17 cellular contexts compared by ENCODE assay signal in genomic region chr14:99758915-99759545, GRCh38. TPM values are rescaled to one million over a fixed set of nuclear protein-coding genes. Genes with fewer than 3 reads are reported as not detected.
DNase-seq lines count a peak whose midpoint lies in the region; ATAC-seq and TF ChIP-seq lines count a peak whose summit lies in the region.
"Had no signal": no experiment of that assay in that cellular context is flagged by ENCODE, and none has a peak within 500 bp of the region (broad histone marks: within the 10 kb centered on the region; RNA-seq: fewer than 3 reads in every experiment).

No MANE protein-coding gene starts in this region.

- peak overlapping the region; percentile 37; the same call in 1 of the 2 replicates for H4K5ac ChIP-seq in IMR-90 (ENCODE audit: low read depth, low read length)

- H3K56ac ChIP-seq in IMR-90 (ENCODE audit: extremely low read depth, insufficient read depth, low read length) = no peak overlapping the region

- peak overlapping the region; percentile 46 for H3K18ac ChIP-seq in IMR-90 (ENCODE audit: low read depth, low read length)

- H3K4me1 ChIP-seq in BLaER1 (peaks cover 85% of the 10 kb centered on the region), IMR-90 (ENCODE audit: control insufficient read depth, insufficient read depth, low read length) (peaks cover 45% of the 10 kb centered on the region), osteoblast (ENCODE audit: insufficient read depth, low read length) (peaks cover 47% of the 10 kb centered on the region)

- H4K8ac ChIP-seq in IMR-90 (ENCODE audit: low read depth in 2 of 2, low read length in 2 of 2) = peak overlapping the region; percentile 11 to 56; a peak in 2 of 4 replicates

- H3K79me1 ChIP-seq in IMR-90 (ENCODE audit: low read depth in 1 of 2, low read length in 2 of 2) = peaks cover 0 to 8% of the 10 kb centered on the region in 2 experiments; a peak in 2 of 4 replicates

- no peak for ATAC-seq in IMR-90 (ENCODE audit: low read depth)
- ATAC-seq: pancreas; stimulated activated naive B cell treated with anti-CD40 and anti-IgM and Interleukin-4, amounts not matched to agents 10 μg/mL and 1 μg/mL and 100 μg/mL, for 72 hours had no signal

- H3K36me3 ChIP-seq in BLaER1 = no peaks in the 10 kb centered on the region
- H3K36me3 ChIP-seq in IMR-90 (ENCODE audit: control insufficient read depth, insufficient read depth, low read length) = no peaks in the 10 kb centered on the region
- H3K36me3 ChIP-seq in osteoblast (ENCODE audit: insufficient read depth, low read length) = no peaks in the 10 kb centered on the region
- H3K36me3 ChIP-seq: heart left ventricle, pancreas had no signal

- DNase-seq in IMR-90 (no peak), epithelial cell of prostate (ENCODE audit: low read depth, low spot score) (no peak), osteoblast (ENCODE audit: insufficient read length, low spot score, missing footprints) (peak; percentile 48), pons (ENCODE audit: low spot score) (no peak), NCI-H1105 treated with DMSO at 0.1 percent for 48 hours (lab: John Stamatoyannopoulos, UW) (no peak), GOT3 (lab: John Stamatoyannopoulos, UW) (no peak), glomerular visceral epithelial cell (ENCODE audit: extremely low spot score) (no peak)
- DNase-seq: activated CD4-positive, alpha-beta T cell treated with anti-CD3 and anti-CD28 coated beads for 48 hours; activated CD8-positive, alpha-beta memory T cell treated with anti-CD3 and anti-CD28 coated beads, Interleukin-2, amount 50 U/mL, for 4 hours; activated naive CD4-positive, alpha-beta T cell; heart left ventricle; NCI-H2081; pancreas; stimulated activated CD4-positive, alpha-beta T cell treated with anti-CD3 and anti-CD28 coated beads, Interleukin-12 subunit alpha, Interleukin-12 subunit beta, amount 100 ng/mL, for 4 hours; stimulated activated naive B cell treated with anti-CD40 and anti-IgM and Interleukin-4, amounts not matched to agents 10 μg/mL and 1 μg/mL and 100 μg/mL, for 72 hours had no signal

- H3K9me1 ChIP-seq in IMR-90 (ENCODE audit: insufficient read depth, low read length) = peaks cover 22% of the 10 kb centered on the region

- no peak for TF ChIP-seq RAD21 in IMR-90 (IDR thresholded peaks at IDR 0.05; ENCODE audit: low read length)

- peak overlapping the region; percentile 24 for H3K14ac ChIP-seq in IMR-90 (replicated peaks; ENCODE audit: low read depth, low read length)

- H3K9ac ChIP-seq in BLaER1 (peak overlapping the region; percentile 76), IMR-90 (ENCODE audit: low read depth, low read length) (peak overlapping the region; percentile 35; the same call in 1 of the 2 replicates)

- H3K4me2 ChIP-seq in BLaER1 (peak overlapping the region; percentile 89), IMR-90 (ENCODE audit: low read depth, low read length) (peak overlapping the region; percentile 18; the same call in 1 of the 2 replicates), osteoblast (ENCODE audit: insufficient read depth, low read length) (peak overlapping the region; percentile 66)

- intact Hi-C loops in IMR-90 (cut with micrococcal nuclease) = no loop called here

- BruUV-seq in IMR-90 (replicated peaks; lab: Mats Ljungman, UMichigan) = no TSS peak

- WGBS in IMR-90 (ENCODE audit: extremely low coverage in 2 of 2, insufficient read length in 1 of 2), 2 experiments = 73% methylated on average over 6 of the region's 6 CpGs; no CpG with 5 or more reads in 1 of the 2 experiments

- peak overlapping the region; percentile 86 for H2AK5ac ChIP-seq in IMR-90 (ENCODE audit: low read depth, low read length)

- POLR2A ChIA-PET in IMR-90 (lab: Charles Lee; ENCODE audit: unreplicated experiment) = no interaction called here

- 0 out of 2 replicates have a peak overlapping the region, but pooled peaks have one; percentile 3 for H3K4me3 ChIP-seq in BLaER1
- no peak overlapping the region for H3K4me3 ChIP-seq in IMR-90 (ENCODE audit: insufficient read depth, low read depth, low read length)
- no peak overlapping the region for H3K4me3 ChIP-seq in osteoblast (ENCODE audit: insufficient read depth, low read length)
- H3K4me3 ChIP-seq: heart left ventricle, pancreas had no signal

- 0 out of 2 replicates have a peak, but pooled peaks cover 10% of the 10 kb centered on the region for H3K9me3 ChIP-seq in BLaER1
- no peaks in the 10 kb centered on the region for H3K9me3 ChIP-seq in IMR-90 (ENCODE audit: control insufficient read depth, insufficient read depth, low read length)
- H3K9me3 ChIP-seq in osteoblast (ENCODE audit: low read depth, low read length) = no peaks in the 10 kb centered on the region
- H3K9me3 ChIP-seq: heart left ventricle, pancreas had no signal

- peak overlapping the region; percentile 32; the same call in 2 of the 3 replicates for H2BK15ac ChIP-seq in IMR-90 (ENCODE audit: low read depth, low read length)

- no peaks in the 10 kb centered on the region for H3K79me2 ChIP-seq in osteoblast (ENCODE audit: insufficient read depth, low read length)

- peak overlapping the region; percentile 32 for H2BK120ac ChIP-seq in IMR-90 (ENCODE audit: low read depth, low read length)

- H3K27me3 ChIP-seq in BLaER1 (no peaks in the 10 kb centered on the region), IMR-90 (ENCODE audit: control insufficient read depth, insufficient read depth, low read length) (no peaks in the 10 kb centered on the region), osteoblast (ENCODE audit: insufficient read depth, low read length) (no peaks in the 10 kb centered on the region)
- H3K27me3 ChIP-seq: heart left ventricle, pancreas had no signal

- CTCF ChIA-PET in IMR-90 (lab: Yijun Ruan, JAX) = interaction anchor here (0.5 to 1.0 kb wide), 2 partner anchors 12 to 13 kb away, joined by 3 read pairs; no protein-coding TSS in a partner anchor

- peak overlapping the region; percentile 11 for H2AK9ac ChIP-seq in IMR-90 (replicated peaks; ENCODE audit: low read depth, low read length, poor library complexity)

- H2BK20ac ChIP-seq in IMR-90 (ENCODE audit: low read depth, low read length) = peak overlapping the region; percentile 50

- TF ChIP-seq CTCF in IMR-90 (conservative IDR thresholded peaks at IDR 0.05; ENCODE audit: low read depth, low read length) (no peak), osteoblast (IDR thresholded peaks at IDR 0.05; ENCODE audit: extremely low read depth, low read depth, low read length) (no peak)

- peak overlapping the region; percentile 36 for H2AFZ ChIP-seq in IMR-90 (replicated peaks; ENCODE audit: low read length, poor library complexity)
- no peak overlapping the region for H2AFZ ChIP-seq in osteoblast (ENCODE audit: low read length)

- no peak overlapping the region for H3K23ac ChIP-seq in IMR-90 (ENCODE audit: low read depth, low read length)

- peak overlapping the region; percentile 66 for H3K4ac ChIP-seq in IMR-90 (ENCODE audit: low read depth, low read length)

- peak overlapping the region; percentile 61 for H4K91ac ChIP-seq in IMR-90 (ENCODE audit: insufficient read depth, low read depth, low read length)

- H3K27ac ChIP-seq in BLaER1 (peak overlapping the region; percentile 94), IMR-90 (ENCODE audit: insufficient read depth, low read length) (peak overlapping the region; percentile 41), epithelial cell of prostate (peak overlapping the region; percentile 95), osteoblast (ENCODE audit: low read depth, low read length) (peak overlapping the region; percentile 99)
- H3K27ac ChIP-seq: pancreas had no signal

- H4K20me1 ChIP-seq in BLaER1 (no peaks in the 10 kb centered on the region), IMR-90 (ENCODE audit: insufficient read depth, low read length) (peaks cover 4% of the 10 kb centered on the region; the same call in 1 of the 2 replicates), osteoblast (ENCODE audit: insufficient read depth, low read length) (no peaks in the 10 kb centered on the region)

- no peak for TF ChIP-seq POLR2A in IMR-90 (IDR thresholded peaks at IDR 0.05; ENCODE audit: low read depth, low read length)

- dilution Hi-C loops in IMR-90 (cut with HindIII; ENCODE audit: low sequenced_read_pairs, unreplicated experiment) = no loop called here

- in situ Hi-C loops in IMR-90 (cut with MboI; ENCODE audit: low sequenced_read_pairs) = no loop called here

- H2BK5ac ChIP-seq in IMR-90 (ENCODE audit: low read depth, low read length, poor library complexity, severe bottlenecking) = peak overlapping the region; percentile 28

TF ChIP-seq in IMR-90, 13 proteins besides CTCF, POLR2A, EP300 and RAD21:
- no peak for TF ChIP-seq MAZ (IDR thresholded peaks at IDR 0.05; ENCODE audit: borderline replicate concordance, low read depth, low read length)
- TF ChIP-seq CHD1 (IDR thresholded peaks at IDR 0.05; ENCODE audit: low read depth, low read length) = no peak
- TF ChIP-seq SMC3 (IDR thresholded peaks at IDR 0.05; ENCODE audit: low read depth, low read length) = no peak
- TF ChIP-seq MXI1 (IDR thresholded peaks at IDR 0.05; ENCODE audit: borderline replicate concordance, low read depth, low read length) = no peak
- no peak for TF ChIP-seq RCOR1 (IDR thresholded peaks at IDR 0.05; ENCODE audit: insufficient replicate concordance, low read length)
- TF ChIP-seq RFX5 (IDR thresholded peaks at IDR 0.05; ENCODE audit: low read depth, low read length) = no peak
- TF ChIP-seq BHLHE40 (IDR thresholded peaks at IDR 0.05; ENCODE audit: low read depth, low read length) = no peak
- TF ChIP-seq USF2 (IDR thresholded peaks at IDR 0.05; ENCODE audit: low read depth, low read length) = no peak
- no peak for TF ChIP-seq MAFK (IDR thresholded peaks at IDR 0.05; ENCODE audit: low read depth, low read length)

RNA-seq across cellular contexts. Expression of gene EML1, which starts 34.2 kb away (rescaled TPM):
- 34.4 and 42.3 TPM in 2 replicates for total RNA-seq in IMR-90 (2012; rRNA removed)
- 11.6 and 14.0 TPM in 2 replicates for polyA plus RNA-seq in IMR-90 (2012; rRNA removed)
- polyA plus RNA-seq in IMR-90 (2012; cell fraction: cytosol; rRNA removed) = 10.6 and 11.1 TPM in 2 replicates
- 9.4 and 14.7 TPM in 2 replicates for polyA plus RNA-seq in IMR-90 (2012; cell fraction: nucleus; rRNA removed; ENCODE audit: low replicate concordance)
- 38.0 and 46.7 TPM in 2 replicates for total RNA-seq in osteoblast
- polyA plus RNA-seq: CD8-positive, alpha-beta memory T cell had no signal

Comparison
In these comparisons a context has a peak if more than half of its experiments do, and no peak if none do; other contexts are left out.
1. H3K27ac ChIP-seq: peak in every context shown above with its lines; median percentile 99 in osteoblast; 95 in epithelial cell of prostate; 94 in BLaER1; 41 in IMR-90.
2. H3K4me2 ChIP-seq: peak in every context shown above with its lines; median percentile 89 in BLaER1; 66 in osteoblast; 18 in IMR-90.